In the genomic region with DNA sequence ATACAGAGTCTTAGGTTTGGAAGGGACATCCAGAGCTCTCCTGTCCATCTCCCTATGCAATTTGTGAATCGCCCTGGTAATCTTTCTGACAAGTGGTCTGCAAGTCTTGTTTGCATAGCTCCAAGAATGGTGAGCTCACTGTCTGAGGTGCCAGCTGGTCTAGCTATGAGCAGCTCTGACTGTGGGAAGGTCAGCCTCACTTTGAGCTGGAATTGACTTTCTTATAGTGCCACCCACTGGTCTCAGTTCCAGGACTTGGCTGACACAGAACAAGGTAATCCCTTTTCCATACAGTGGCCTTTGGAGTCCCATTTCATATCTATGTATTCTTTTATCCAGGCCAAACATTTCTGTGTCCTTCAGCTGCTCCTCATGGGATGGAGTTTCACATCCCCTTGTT, we compare ENCODE assay signal across 11 cellular contexts.
DNase-seq lines count a peak whose midpoint lies in the region; ATAC-seq, FAIRE-seq and TF ChIP-seq lines count a peak whose summit lies in the region.
"Had no signal": no experiment of that assay in that cellular context is flagged by ENCODE, and none has a peak within 500 bp of the region (broad histone marks: within the 10 kb centered on the region; RNA-seq: fewer than 3 reads in every experiment).

No MANE protein-coding gene starts in this region.

- in situ Hi-C loops in KBM-7 (cut with MboI; ENCODE audit: low pct_unique_long_range_greater_than_20kb, low sequenced_read_pairs), result no loop called here

- TF ChIP-seq CTCF in D721Med (IDR thresholded peaks at IDR 0.05; ENCODE audit: insufficient read depth, missing control alignments), result peak; percentile 29
- TF ChIP-seq CTCF in HFFc6 (IDR thresholded peaks at IDR 0.05), result peak; percentile 52; the same call in 1 of the 2 replicates
- TF ChIP-seq CTCF in WTC11 (IDR thresholded peaks at IDR 0.05), result no peak

- H3K4me1 Mint-ChIP-seq in HFFc6 (ENCODE audit: low read depth) (peaks cover 24% of the 10 kb centered on the region), WTC11 (no peaks in the 10 kb centered on the region; the same call in 1 of the 2 replicates)

- no peak for FAIRE-seq in D721Med (lab: Jason Lieb, UNC)

- DNase-seq in D721Med (ENCODE audit: insufficient read length, low spot score) (no peak), HFFc6 (peak; percentile 65), WTC11 (ENCODE audit: low spot score) (no peak), left lobe of liver (ENCODE audit: low spot score) (peak; percentile 61), hippocampal formation (lab: John Stamatoyannopoulos, UW) (no peak), GOT3 (lab: John Stamatoyannopoulos, UW) (no peak), KBM-7 (no peak), AML-193 (lab: John Stamatoyannopoulos, UW) (no peak)
- DNase-seq: dermis blood vessel endothelial cell; stimulated activated CD4-positive, alpha-beta T cell treated with anti-CD3 and anti-CD28 coated beads, Interleukin-4, amount 100 ng/mL, for 4 hours had no signal

- H3K27ac Mint-ChIP-seq in HFFc6 (no peak overlapping the region), WTC11 (no peak overlapping the region)

- H3K9me3 Mint-ChIP-seq in HFFc6 (no peaks in the 10 kb centered on the region), WTC11 (no peaks in the 10 kb centered on the region)

- H3K36me3 Mint-ChIP-seq in HFFc6 (ENCODE audit: low read depth) (no peaks in the 10 kb centered on the region), WTC11 (no peaks in the 10 kb centered on the region)

- POLR2A ChIA-PET in WTC11 (lab: Charles Lee), result interaction anchor here (0.7 kb wide), 1 partner anchor 47 kb away, joined by 4 read pairs; no protein-coding TSS in a partner anchor

- CTCF ChIA-PET in WTC11 (lab: Charles Lee), result interaction anchor here (0.9 kb wide), 1 partner anchor 123 kb away, joined by 3 read pairs; no protein-coding TSS in a partner anchor

- no peaks in the 10 kb centered on the region for H3K27me3 Mint-ChIP-seq in HFFc6 (ENCODE audit: insufficient read depth)
- H3K27me3 Mint-ChIP-seq in WTC11 (ENCODE audit: low read depth), result no peaks in the 10 kb centered on the region

- H3K4me3 Mint-ChIP-seq in HFFc6 (no peak overlapping the region), WTC11 (no peak overlapping the region)

- ATAC-seq in WTC11 (peak; percentile 30; the same call in 1 of the 2 replicates), left lobe of liver (peak; percentile 92)
- ATAC-seq: activated CD4-positive, CD25-positive, alpha-beta regulatory T cell treated with anti-CD3 and anti-CD28 coated beads, Interleukin-2, amount 50 U/mL, for 24 hours had no signal

TF ChIP-seq in WTC11, 78 proteins besides CTCF, POLR2A, EP300 and RAD21:
- no peak for TF ChIP-seq E2F5 (CRISPR knock-in tag; IDR thresholded peaks at IDR 0.05)
- no peak for TF ChIP-seq JAZF1 (CRISPR knock-in tag; IDR thresholded peaks at IDR 0.05)
- TF ChIP-seq SMAD4 (CRISPR knock-in tag; IDR thresholded peaks at IDR 0.05), result no peak
- no peak for TF ChIP-seq ATF3 (CRISPR knock-in tag; conservative IDR thresholded peaks at IDR 0.05)
- no peak for TF ChIP-seq MYBL2 (CRISPR knock-in tag; IDR thresholded peaks at IDR 0.05)
- TF ChIP-seq ELF4 (CRISPR knock-in tag; IDR thresholded peaks at IDR 0.05; ENCODE audit: low read depth), result no peak
- TF ChIP-seq, protein P1, sequence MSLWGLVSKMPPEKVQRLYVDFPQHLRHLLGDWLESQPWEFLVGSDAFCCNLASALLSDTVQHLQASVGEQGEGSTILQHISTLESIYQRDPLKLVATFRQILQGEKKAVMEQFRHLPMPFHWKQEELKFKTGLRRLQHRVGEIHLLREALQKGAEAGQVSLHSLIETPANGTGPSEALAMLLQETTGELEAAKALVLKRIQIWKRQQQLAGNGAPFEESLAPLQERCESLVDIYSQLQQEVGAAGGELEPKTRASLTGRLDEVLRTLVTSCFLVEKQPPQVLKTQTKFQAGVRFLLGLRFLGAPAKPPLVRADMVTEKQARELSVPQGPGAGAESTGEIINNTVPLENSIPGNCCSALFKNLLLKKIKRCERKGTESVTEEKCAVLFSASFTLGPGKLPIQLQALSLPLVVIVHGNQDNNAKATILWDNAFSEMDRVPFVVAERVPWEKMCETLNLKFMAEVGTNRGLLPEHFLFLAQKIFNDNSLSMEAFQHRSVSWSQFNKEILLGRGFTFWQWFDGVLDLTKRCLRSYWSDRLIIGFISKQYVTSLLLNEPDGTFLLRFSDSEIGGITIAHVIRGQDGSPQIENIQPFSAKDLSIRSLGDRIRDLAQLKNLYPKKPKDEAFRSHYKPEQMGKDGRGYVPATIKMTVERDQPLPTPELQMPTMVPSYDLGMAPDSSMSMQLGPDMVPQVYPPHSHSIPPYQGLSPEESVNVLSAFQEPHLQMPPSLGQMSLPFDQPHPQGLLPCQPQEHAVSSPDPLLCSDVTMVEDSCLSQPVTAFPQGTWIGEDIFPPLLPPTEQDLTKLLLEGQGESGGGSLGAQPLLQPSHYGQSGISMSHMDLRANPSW (CRISPR knock-in tag; conservative IDR thresholded peaks at IDR 0.05; ENCODE audit: low read depth), result no peak
- TF ChIP-seq FOXP1 (CRISPR knock-in tag; IDR thresholded peaks at IDR 0.05; ENCODE audit: borderline replicate concordance), result no peak
- TF ChIP-seq, protein P2, sequence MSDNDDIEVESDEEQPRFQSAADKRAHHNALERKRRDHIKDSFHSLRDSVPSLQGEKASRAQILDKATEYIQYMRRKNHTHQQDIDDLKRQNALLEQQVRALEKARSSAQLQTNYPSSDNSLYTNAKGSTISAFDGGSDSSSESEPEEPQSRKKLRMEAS (CRISPR knock-in tag; IDR thresholded peaks at IDR 0.05), result no peak
- TF ChIP-seq ZNF138 (CRISPR knock-in tag; conservative IDR thresholded peaks at IDR 0.05), result no peak

Comparison
In these comparisons a context has a peak if more than half of its experiments do, and no peak if none do; other contexts are left out.
1. DNase-seq: peak in HFFc6 (single experiment) and left lobe of liver (single experiment); none in D721Med (single experiment), WTC11 (single experiment), hippocampal formation (0 of 2), GOT3 (single experiment), KBM-7 (single experiment) and AML-193 (0 of 2).